ENCODE assay signal across 18 cellular contexts in genomic region chr6:154482858-154483257, GRCh38. TPM values are rescaled to one million over a fixed set of nuclear protein-coding genes. Genes with fewer than 3 reads are reported as not detected.
DNase-seq lines count a peak whose midpoint lies in the region; ATAC-seq and TF ChIP-seq lines count a peak whose summit lies in the region.
"Had no signal": no experiment of that assay in that cellular context is flagged by ENCODE, and none has a peak within 500 bp of the region (broad histone marks: within the 10 kb centered on the region; RNA-seq: fewer than 3 reads in every experiment).

No MANE protein-coding gene starts in this region.

- H3K27ac ChIP-seq in heart right ventricle (peak overlapping the region in 2 of 10 donors; percentile 53 to 70), esophagus squamous epithelium (peak overlapping the region in 3 of 4 donors; percentile 51 to 73 (median 59)), vagina (peak overlapping the region; percentile 11), colonic mucosa (no peak overlapping the region), mesendoderm (ENCODE audit: low read depth, low read length) (no peak overlapping the region)
- H3K27ac ChIP-seq: cardiac muscle cell had no signal

- H3K4me3 ChIP-seq in heart right ventricle: no peak overlapping the region
- H3K4me3 ChIP-seq in esophagus squamous epithelium: no peak overlapping the region
- no peak overlapping the region for H3K4me3 ChIP-seq in vagina
- H3K4me3 ChIP-seq in colonic mucosa: no peak overlapping the region
- no peak overlapping the region for H3K4me3 ChIP-seq in mesendoderm (ENCODE audit: low read length)
- H3K4me3 ChIP-seq: cardiac muscle cell had no signal

- H3K27ac Mint-ChIP-seq in nephron: peak overlapping the region; percentile 90 to 98 (median 92)
- H3K27ac Mint-ChIP-seq in activated naive CD8-positive, alpha-beta T cell treated with anti-CD3 and anti-CD28 coated beads for 36 hours: no peak overlapping the region
- H3K27ac Mint-ChIP-seq: activated CD4-positive, alpha-beta memory T cell treated with anti-CD3 and anti-CD28 coated beads, Interleukin-2, amount 10 ng/mL, durations not matched to agents 7 days and 5 days; activated T-helper 1 cell treated with anti-CD3 and anti-CD28 coated beads, Interleukin-12 subunit alpha, Interleukin-12 subunit beta, Interleukin-2, Interleukin-4 antibody, amounts not matched to agents 30 ng/mL and 10 ng/mL and 1 ng/mL, durations not matched to agents 14 hours and 24 hours and 36 hours; effector memory CD8-positive, alpha-beta T cell had no signal

- H3K79me1 ChIP-seq in mesendoderm (ENCODE audit: low read length): peaks cover 17% of the 10 kb centered on the region

- peaks cover 41% of the 10 kb centered on the region for H3K79me2 ChIP-seq in mesendoderm (ENCODE audit: control insufficient read depth, insufficient read depth, low read length)

- peak; percentile 14 to 69 (median 46) for ATAC-seq in heart right ventricle
- ATAC-seq: effector memory CD8-positive, alpha-beta T cell had no signal

- H3K27me3 ChIP-seq in heart right ventricle (no peaks in the 10 kb centered on the region), esophagus squamous epithelium (no peaks in the 10 kb centered on the region), vagina (no peaks in the 10 kb centered on the region), colonic mucosa (no peaks in the 10 kb centered on the region), mesendoderm (ENCODE audit: insufficient read depth, low read length, poor library complexity) (no peaks in the 10 kb centered on the region)
- H3K27me3 ChIP-seq: cardiac muscle cell had no signal

- DNase-seq in heart right ventricle (peak in 1 of 2 donors; percentile 29), cardiac septum (ENCODE audit: low spot score) (no peak), esophagus squamous epithelium (lab: John Stamatoyannopoulos, UW) (no peak), vagina (ENCODE audit: extremely low spot score in 2 of 2) (no peak), colonic mucosa (no peak), mesendoderm (no peak)
- DNase-seq in activated naive CD8-positive, alpha-beta T cell treated with anti-CD3 and anti-CD28 coated beads for 36 hours: no peak
- DNase-seq: activated CD4-positive, alpha-beta memory T cell treated with anti-CD3 and anti-CD28 coated beads, Interleukin-2, amount 10 ng/mL, durations not matched to agents 7 days and 5 days; effector memory CD8-positive, alpha-beta T cell; midbrain; NCI-H2029 treated with DMSO at 0.1 percent for 48 hours; NCI-H82; stimulated activated CD4-positive, alpha-beta T cell treated with anti-CD3 and anti-CD28 coated beads, Interleukin-12 subunit alpha, Interleukin-12 subunit beta, amount 100 ng/mL, for 4 hours; stimulated activated naive CD4-positive, alpha-beta T cell had no signal

- H3K9me3 Mint-ChIP-seq in nephron: no peaks in the 10 kb centered on the region
- no peaks in the 10 kb centered on the region for H3K9me3 Mint-ChIP-seq in activated naive CD8-positive, alpha-beta T cell treated with anti-CD3 and anti-CD28 coated beads for 36 hours
- H3K9me3 Mint-ChIP-seq: activated CD4-positive, alpha-beta memory T cell treated with anti-CD3 and anti-CD28 coated beads, Interleukin-2, amount 10 ng/mL, durations not matched to agents 7 days and 5 days; activated T-helper 1 cell treated with anti-CD3 and anti-CD28 coated beads, Interleukin-12 subunit alpha, Interleukin-12 subunit beta, Interleukin-2, Interleukin-4 antibody, amounts not matched to agents 30 ng/mL and 10 ng/mL and 1 ng/mL, durations not matched to agents 14 hours and 24 hours and 36 hours; effector memory CD8-positive, alpha-beta T cell had no signal

- peaks cover 80% of the 10 kb centered on the region for H3K4me1 Mint-ChIP-seq in nephron
- no peaks in the 10 kb centered on the region for H3K4me1 Mint-ChIP-seq in activated naive CD8-positive, alpha-beta T cell treated with anti-CD3 and anti-CD28 coated beads for 36 hours
- H3K4me1 Mint-ChIP-seq: activated CD4-positive, alpha-beta memory T cell treated with anti-CD3 and anti-CD28 coated beads, Interleukin-2, amount 10 ng/mL, durations not matched to agents 7 days and 5 days had no signal

- no peaks in the 10 kb centered on the region for H3K27me3 Mint-ChIP-seq in nephron (ENCODE audit: low read depth)
- peaks cover 8% of the 10 kb centered on the region for H3K27me3 Mint-ChIP-seq in activated naive CD8-positive, alpha-beta T cell treated with anti-CD3 and anti-CD28 coated beads for 36 hours

- H3K56ac ChIP-seq in mesendoderm (ENCODE audit: low read length): no peak overlapping the region

- H3K9ac ChIP-seq in colonic mucosa (ENCODE audit: low read depth in 2 of 2, low read length in 2 of 2): no peak overlapping the region
- H3K9ac ChIP-seq in mesendoderm (ENCODE audit: low read length): no peak overlapping the region

- H3K4me1 ChIP-seq in heart right ventricle (peaks cover 8 to 84% (median 39%) of the 10 kb centered on the region in 9 donors), esophagus squamous epithelium (peaks cover 13 to 74% (median 20%) of the 10 kb centered on the region in 3 donors), vagina (peaks cover 22% of the 10 kb centered on the region), colonic mucosa (peaks cover 3% of the 10 kb centered on the region), mesendoderm (ENCODE audit: control insufficient read depth, low read depth, low read length) (no peaks in the 10 kb centered on the region)

- TF ChIP-seq POLR2A in esophagus squamous epithelium (IDR thresholded peaks at IDR 0.05) (no peak), vagina (IDR thresholded peaks at IDR 0.05) (no peak)

- no peak overlapping the region for H2BK5ac ChIP-seq in mesendoderm (ENCODE audit: low read length)

- H3K36me3 ChIP-seq in heart right ventricle (no peaks in the 10 kb centered on the region), esophagus squamous epithelium (no peaks in the 10 kb centered on the region), vagina (no peaks in the 10 kb centered on the region), colonic mucosa (no peaks in the 10 kb centered on the region), mesendoderm (ENCODE audit: control insufficient read depth, insufficient read depth, low read length) (no peaks in the 10 kb centered on the region)
- H3K36me3 ChIP-seq: cardiac muscle cell had no signal

- no peak overlapping the region for H3K23ac ChIP-seq in mesendoderm (ENCODE audit: low read length)

- no peak overlapping the region for H4K8ac ChIP-seq in mesendoderm (ENCODE audit: low read depth, low read length)

- intact Hi-C loops in heart right ventricle (cut with DNase I) (no loop called here), cardiac septum (cut with DNase I) (no loop called here), esophagus squamous epithelium (cut with DNase I) (no loop called here), vagina (cut with DNase I) (no loop called here), colonic mucosa (cut with DNase I) (no loop called here)

- H3K4ac ChIP-seq in mesendoderm (ENCODE audit: low read depth, low read length): no peak overlapping the region

- no peak overlapping the region for H2AK5ac ChIP-seq in mesendoderm (ENCODE audit: low read length)

- peaks cover 7% of the 10 kb centered on the region for H3K36me3 Mint-ChIP-seq in nephron (ENCODE audit: low read depth)
- H3K36me3 Mint-ChIP-seq in activated naive CD8-positive, alpha-beta T cell treated with anti-CD3 and anti-CD28 coated beads for 36 hours: no peaks in the 10 kb centered on the region
- H3K36me3 Mint-ChIP-seq: IgD-negative memory B cell had no signal

- H4K5ac ChIP-seq in mesendoderm (ENCODE audit: low read length): no peak overlapping the region

- no peak overlapping the region for H2BK120ac ChIP-seq in mesendoderm (ENCODE audit: low read depth, low read length)

- 27 to 41% methylated on average over 4 of the region's 4 CpGs for WGBS in heart right ventricle, 2 donors
- WGBS in esophagus squamous epithelium, 2 donors: 55 to 57% methylated on average over 4 of the region's 4 CpGs
- WGBS in mesendoderm (ENCODE audit: extremely low coverage, insufficient coverage, low lambda C conversion rate): no CpG with 5 or more reads among the region's 4 CpGs

- no peak overlapping the region for H3K4me2 ChIP-seq in mesendoderm (ENCODE audit: low read length)

- H2BK15ac ChIP-seq in mesendoderm (replicated peaks; ENCODE audit: low read depth): no peak overlapping the region

- TF ChIP-seq CTCF in heart right ventricle (IDR thresholded peaks at IDR 0.05) (no peak), esophagus squamous epithelium (IDR thresholded peaks at IDR 0.05) (no peak), nephron (IDR thresholded peaks at IDR 0.05; ENCODE audit: unreplicated experiment in 3 of 3) (no peak), vagina (IDR thresholded peaks at IDR 0.05) (no peak), colonic mucosa (IDR thresholded peaks at IDR 0.05) (no peak)

- H3K4me3 Mint-ChIP-seq in nephron: peak overlapping the region in 2 of 3 experiments; percentile 4 to 11
- no peak overlapping the region for H3K4me3 Mint-ChIP-seq in activated naive CD8-positive, alpha-beta T cell treated with anti-CD3 and anti-CD28 coated beads for 36 hours
- H3K4me3 Mint-ChIP-seq: activated CD4-positive, alpha-beta memory T cell treated with anti-CD3 and anti-CD28 coated beads, Interleukin-2, amount 10 ng/mL, durations not matched to agents 7 days and 5 days; activated T-helper 1 cell treated with anti-CD3 and anti-CD28 coated beads, Interleukin-12 subunit alpha, Interleukin-12 subunit beta, Interleukin-2, Interleukin-4 antibody, amounts not matched to agents 30 ng/mL and 10 ng/mL and 1 ng/mL, durations not matched to agents 14 hours and 24 hours and 36 hours; effector memory CD8-positive, alpha-beta T cell had no signal

- no peak overlapping the region for H3K18ac ChIP-seq in mesendoderm (ENCODE audit: low read length)

- H3K9me3 ChIP-seq in heart right ventricle (no peaks in the 10 kb centered on the region), esophagus squamous epithelium (no peaks in the 10 kb centered on the region), vagina (no peaks in the 10 kb centered on the region), colonic mucosa (no peaks in the 10 kb centered on the region)

RNA-seq across cellular contexts. Expression of gene CNKSR3, which starts 27.6 kb away (rescaled TPM):
- 10 to 100 TPM; 12.9 to 42.2 (median 27.8) TPM for total RNA-seq in heart right ventricle
- polyA plus RNA-seq in heart right ventricle: 1 to 10 TPM; 4.2 to 6.0 TPM
- total RNA-seq in cardiac septum: 34.4 TPM
- total RNA-seq in esophagus squamous epithelium: 10 to 100 TPM; 10.2 to 18.8 (median 13.8) TPM
- 7.4 TPM for total RNA-seq in vagina
- total RNA-seq in colonic mucosa: 10 to 100 TPM; 13.1 to 31.5 TPM
- polyA plus RNA-seq in mesendoderm (2013, experiment 1 of 2): 9.6 TPM
- polyA plus RNA-seq in mesendoderm (2013, experiment 2 of 2): 9.0 TPM
- total RNA-seq in activated naive CD8-positive, alpha-beta T cell treated with anti-CD3 and anti-CD28 coated beads for 36 hours: 1 to 10 TPM; 1.1 to 1.3 TPM
- total RNA-seq: activated CD4-positive, alpha-beta memory T cell treated with anti-CD3 and anti-CD28 coated beads, Interleukin-2, amount 10 ng/mL, durations not matched to agents 7 days and 5 days; activated T-helper 1 cell treated with anti-CD3 and anti-CD28 coated beads, Interleukin-12 subunit alpha, Interleukin-12 subunit beta, Interleukin-2, Interleukin-4 antibody, amounts not matched to agents 30 ng/mL and 10 ng/mL and 1 ng/mL, durations not matched to agents 14 hours and 24 hours and 36 hours had no signal
- polyA plus RNA-seq: IgD-negative memory B cell had no signal

Comparison
In these comparisons a context has a peak if more than half of its experiments do, and no peak if none do; other contexts are left out.
1. H3K27ac ChIP-seq: peak in esophagus squamous epithelium (3 of 4) and vagina (single experiment); none in colonic mucosa (single experiment) and mesendoderm (single experiment).